18 cellular contexts compared by ENCODE assay signal in the genomic region with DNA sequence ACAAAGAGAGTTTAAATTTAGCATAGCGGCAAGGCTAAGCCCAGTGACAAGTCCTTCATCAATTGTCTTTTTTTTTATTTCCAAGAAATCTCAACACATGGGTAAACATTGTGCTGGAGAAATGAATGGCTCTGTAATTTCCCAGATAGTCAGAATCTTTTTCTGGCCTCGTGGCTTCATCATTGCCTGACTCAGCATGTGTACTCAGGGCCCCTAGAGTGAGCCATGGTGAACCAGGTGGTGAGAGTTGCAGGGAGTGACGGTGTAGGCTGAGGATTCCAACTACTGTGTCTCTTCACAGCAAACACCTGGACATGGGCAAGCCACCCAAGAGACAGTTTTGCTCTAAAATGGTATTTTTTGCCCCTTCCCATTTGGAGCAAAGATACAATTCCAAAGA. TPM values are rescaled to one million over a fixed set of nuclear protein-coding genes. Genes with fewer than 3 reads are reported as not detected.
"Had no signal": no experiment of that assay in that cellular context is flagged by ENCODE, and none has a peak within 500 bp of the region (broad histone marks: within the 10 kb centered on the region; RNA-seq: fewer than 3 reads in every experiment).

No MANE protein-coding gene starts in this region.

- H3K9me3 ChIP-seq: neutrophil, tibial nerve, uterus had no signal

- H3K27me3 ChIP-seq: neutrophil, tibial nerve, uterus had no signal

- DNase-seq: activated CD4-positive, alpha-beta memory T cell treated with anti-CD3 and anti-CD28 coated beads, Interleukin-2, amount 10 ng/mL, durations not matched to agents 7 days and 5 days; activated CD4-positive, alpha-beta T cell treated with anti-CD3 and anti-CD28 coated beads for 4 hours; activated effector memory CD4-positive, alpha-beta T cell treated with Interleukin-2 at 50 U/mL for 16 hours; activated naive CD4-positive, alpha-beta T cell treated with anti-CD3 and anti-CD28 coated beads, Interleukin-2, amount 50 U/mL, for 16 hours; activated T-cell treated with anti-CD3 and anti-CD28 coated beads, Interleukin-2, amount 50 U/mL, for 4 hours; dorsolateral prefrontal cortex; hippocampal formation; left ventricle myocardium superior; mesendoderm; natural killer cell; retina; stimulated activated CD4-positive, alpha-beta T cell treated with anti-CD3 and anti-CD28 coated beads, Interleukin-2, amount 100 ng/mL, for 48 hours; stimulated activated naive B cell treated with anti-CD40 and anti-IgM and Interleukin-4, amounts not matched to agents 10 μg/mL and 1 μg/mL and 100 μg/mL, for 72 hours; uterus had no signal

- ATAC-seq: activated T-cell treated with anti-CD3 and anti-CD28 coated beads, Interleukin-2, amount 50 U/mL, for 4 hours; left ventricle myocardium superior; natural killer cell; WTC11 had no signal

- H3K4me1 ChIP-seq: uterus had no signal

- H3K4me3 ChIP-seq: dorsolateral prefrontal cortex, tibial nerve, uterus had no signal

- H3K36me3 ChIP-seq: neutrophil, tibial nerve, uterus had no signal

- H3K27ac ChIP-seq: dorsolateral prefrontal cortex, neutrophil, tibial nerve, uterus had no signal

RNA-seq across cellular contexts. Expression of gene UCP1, which starts 43.1 kb away (rescaled TPM):
- total RNA-seq: activated CD4-positive, alpha-beta memory T cell treated with anti-CD3 and anti-CD28 coated beads, Interleukin-2, amount 10 ng/mL, durations not matched to agents 7 days and 5 days; activated T-cell treated with anti-CD3 and anti-CD28 coated beads, Interleukin-2, amount 50 U/mL, for 4 hours; dorsolateral prefrontal cortex; glomerular endothelial cell; left ventricle myocardium superior; natural killer cell; tibial nerve; uterus had no signal
